Comparison of ENCODE assay signal across 10 cellular contexts in the genomic region with DNA sequence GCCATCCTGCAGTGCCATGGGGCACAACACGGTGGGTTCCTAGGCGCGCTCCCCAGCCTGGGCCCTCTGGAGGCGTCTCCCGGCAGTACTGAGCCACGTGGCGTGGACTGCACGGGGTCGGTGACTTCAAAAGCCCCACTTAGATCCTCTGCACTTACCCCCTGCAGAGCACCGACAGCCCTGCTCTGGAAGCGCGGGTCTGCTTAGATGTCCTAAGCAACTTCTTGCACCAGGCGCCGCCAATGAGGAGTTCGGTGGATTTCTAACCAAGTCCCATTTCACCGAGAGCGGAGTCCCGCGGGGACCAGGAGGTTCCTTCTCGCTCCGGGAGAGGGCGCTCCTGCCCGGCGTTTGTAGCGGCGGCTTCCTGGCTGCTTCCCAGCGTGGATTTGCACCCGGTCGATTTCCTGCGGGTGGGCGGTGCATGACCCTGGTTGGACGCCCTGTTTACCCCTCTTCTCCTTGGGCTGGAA. TPM values are rescaled to one million over a fixed set of nuclear protein-coding genes. Genes with fewer than 3 reads are reported as not detected.
DNase-seq lines count a peak whose midpoint lies in the region; ATAC-seq and TF ChIP-seq lines count a peak whose summit lies in the region.
"Had no signal": no experiment of that assay in that cellular context is flagged by ENCODE, and none has a peak within 500 bp of the region (broad histone marks: within the 10 kb centered on the region; RNA-seq: fewer than 3 reads in every experiment).

No MANE protein-coding gene starts in this region.

- no peak overlapping the region for H3K4me3 Mint-ChIP-seq in activated naive CD4-positive, alpha-beta T cell treated with anti-CD3 and anti-CD28 coated beads, Interleukin-2, amount 10 ng/mL, durations not matched to agents 7 days and 5 days
- peak overlapping the region; percentile 60 for H3K4me3 Mint-ChIP-seq in WTC11
- H3K4me3 Mint-ChIP-seq: dendritic cell treated with granulocyte-macrophage colony-stimulating factor and Interleukin-4, amounts not matched to agents 40 ng/mL and 50 ng/mL, for 4 days had no signal

- CTCF ChIA-PET in activated naive CD4-positive, alpha-beta T cell treated with anti-CD3 and anti-CD28 coated beads, Interleukin-2, amount 10 ng/mL, durations not matched to agents 7 days and 5 days (lab: Charles Lee): no interaction called here
- CTCF ChIA-PET in WTC11 (lab: Charles Lee): interaction anchor here (0.6 to 2.7 kb wide), 5 partner anchors 52 to 405 kb away, joined by 3 to 17 read pairs (median 3); no protein-coding TSS in a partner anchor

- no peaks in the 10 kb centered on the region for H3K36me3 ChIP-seq in subcutaneous abdominal adipose tissue (ENCODE audit: control insufficient read depth in 5 of 5, insufficient read depth in 5 of 5, low read length in 5 of 5)

- H3K27me3 Mint-ChIP-seq in activated naive CD4-positive, alpha-beta T cell treated with anti-CD3 and anti-CD28 coated beads, Interleukin-2, amount 10 ng/mL, durations not matched to agents 7 days and 5 days: no peaks in the 10 kb centered on the region
- H3K27me3 Mint-ChIP-seq in WTC11 (ENCODE audit: low read depth): peaks cover 39% of the 10 kb centered on the region

- peak; percentile 73 for TF ChIP-seq CTCF in WTC11 (IDR thresholded peaks at IDR 0.05)

- DNase-seq in activated naive CD4-positive, alpha-beta T cell treated with anti-CD3 and anti-CD28 coated beads, Interleukin-2, amount 10 ng/mL, durations not matched to agents 7 days and 5 days: peak; percentile 26
- DNase-seq in activated naive CD4-positive, alpha-beta T cell treated with anti-CD3 and anti-CD28 coated beads, Interleukin-2, amount 50 U/mL, for 16 hours: no peak
- DNase-seq in WTC11 (ENCODE audit: low spot score) (peak; percentile 87), iPS DF 4.7 (ENCODE audit: extremely low read depth, low spot score) (peak; percentile 38), NCI-H187 treated with DMSO at 0.1 percent for 48 hours (lab: John Stamatoyannopoulos, UW) (no peak), NCI-H2107 (lab: John Stamatoyannopoulos, UW) (no peak)
- DNase-seq: SW 1271 had no signal

- no peak overlapping the region for H3K27ac ChIP-seq in subcutaneous abdominal adipose tissue (ENCODE audit: low read depth, low read length)

- H3K4me3 ChIP-seq in subcutaneous abdominal adipose tissue (ENCODE audit: low read depth in 1 of 5, low read length in 5 of 5): peak overlapping the region in 4 of 5 donors; percentile 10 to 44 (median 16)

- peaks cover 0 to 8% (median 7%) of the 10 kb centered on the region in 5 donors for H3K4me1 ChIP-seq in subcutaneous abdominal adipose tissue (ENCODE audit: control insufficient read depth in 5 of 5, insufficient read depth in 5 of 5, low read length in 5 of 5)

- ATAC-seq in WTC11 (peak; percentile 94), GM19397 (IDR thresholded peaks at IDR 0.05; ENCODE audit: unreplicated experiment) (no peak)

- no peak overlapping the region for H3K9ac ChIP-seq in subcutaneous abdominal adipose tissue (ENCODE audit: low read length in 5 of 5)

- peaks cover 0 to 10% (median 3%) of the 10 kb centered on the region in 5 donors for H3K9me3 ChIP-seq in subcutaneous abdominal adipose tissue (ENCODE audit: control insufficient read depth in 5 of 5, low read length in 5 of 5)

- H3K27me3 ChIP-seq in subcutaneous abdominal adipose tissue (ENCODE audit: control insufficient read depth in 5 of 5, insufficient read depth in 4 of 5, low read length in 5 of 5): peaks cover 7 to 35% (median 20%) of the 10 kb centered on the region in 5 donors

- H3K27ac Mint-ChIP-seq in activated naive CD4-positive, alpha-beta T cell treated with anti-CD3 and anti-CD28 coated beads, Interleukin-2, amount 10 ng/mL, durations not matched to agents 7 days and 5 days: no peak overlapping the region
- no peak overlapping the region for H3K27ac Mint-ChIP-seq in WTC11
- H3K27ac Mint-ChIP-seq: dendritic cell treated with granulocyte-macrophage colony-stimulating factor and Interleukin-4, amounts not matched to agents 40 ng/mL and 50 ng/mL, for 4 days had no signal

- POLR2A ChIA-PET in WTC11 (lab: Charles Lee): no interaction called here

- H3K9me3 Mint-ChIP-seq in activated naive CD4-positive, alpha-beta T cell treated with anti-CD3 and anti-CD28 coated beads, Interleukin-2, amount 10 ng/mL, durations not matched to agents 7 days and 5 days: peaks cover 57% of the 10 kb centered on the region
- H3K9me3 Mint-ChIP-seq in WTC11: no peaks in the 10 kb centered on the region

- H3K4me1 Mint-ChIP-seq in activated naive CD4-positive, alpha-beta T cell treated with anti-CD3 and anti-CD28 coated beads, Interleukin-2, amount 10 ng/mL, durations not matched to agents 7 days and 5 days: no peaks in the 10 kb centered on the region
- H3K4me1 Mint-ChIP-seq in WTC11: peaks cover 11% of the 10 kb centered on the region

- H3K36me3 Mint-ChIP-seq in activated naive CD4-positive, alpha-beta T cell treated with anti-CD3 and anti-CD28 coated beads, Interleukin-2, amount 10 ng/mL, durations not matched to agents 7 days and 5 days: peaks cover 2% of the 10 kb centered on the region
- no peaks in the 10 kb centered on the region for H3K36me3 Mint-ChIP-seq in WTC11

TF ChIP-seq in WTC11, 78 proteins besides CTCF, POLR2A, EP300 and RAD21 (continues in another document):
- TF ChIP-seq ZNF396 (CRISPR knock-in tag; IDR thresholded peaks at IDR 0.05; ENCODE audit: borderline replicate concordance): no peak
- TF ChIP-seq ATF1 (CRISPR knock-in tag; IDR thresholded peaks at IDR 0.05): no peak
- TF ChIP-seq, protein P1, sequence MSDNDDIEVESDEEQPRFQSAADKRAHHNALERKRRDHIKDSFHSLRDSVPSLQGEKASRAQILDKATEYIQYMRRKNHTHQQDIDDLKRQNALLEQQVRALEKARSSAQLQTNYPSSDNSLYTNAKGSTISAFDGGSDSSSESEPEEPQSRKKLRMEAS (CRISPR knock-in tag; IDR thresholded peaks at IDR 0.05): peak; percentile 52
- no peak for TF ChIP-seq ZBTB21 (CRISPR knock-in tag; IDR thresholded peaks at IDR 0.05; ENCODE audit: borderline replicate concordance)
- TF ChIP-seq NFYB (CRISPR knock-in tag; conservative IDR thresholded peaks at IDR 0.05; ENCODE audit: low read depth): no peak
- TF ChIP-seq, protein P2, sequence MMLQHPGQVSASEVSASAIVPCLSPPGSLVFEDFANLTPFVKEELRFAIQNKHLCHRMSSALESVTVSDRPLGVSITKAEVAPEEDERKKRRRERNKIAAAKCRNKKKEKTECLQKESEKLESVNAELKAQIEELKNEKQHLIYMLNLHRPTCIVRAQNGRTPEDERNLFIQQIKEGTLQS (CRISPR knock-in tag; conservative IDR thresholded peaks at IDR 0.05): no peak
- no peak for TF ChIP-seq CREB1 (CRISPR knock-in tag; IDR thresholded peaks at IDR 0.05)
- TF ChIP-seq ELF4 (CRISPR knock-in tag; IDR thresholded peaks at IDR 0.05; ENCODE audit: low read depth): no peak
- TF ChIP-seq, protein P3, sequence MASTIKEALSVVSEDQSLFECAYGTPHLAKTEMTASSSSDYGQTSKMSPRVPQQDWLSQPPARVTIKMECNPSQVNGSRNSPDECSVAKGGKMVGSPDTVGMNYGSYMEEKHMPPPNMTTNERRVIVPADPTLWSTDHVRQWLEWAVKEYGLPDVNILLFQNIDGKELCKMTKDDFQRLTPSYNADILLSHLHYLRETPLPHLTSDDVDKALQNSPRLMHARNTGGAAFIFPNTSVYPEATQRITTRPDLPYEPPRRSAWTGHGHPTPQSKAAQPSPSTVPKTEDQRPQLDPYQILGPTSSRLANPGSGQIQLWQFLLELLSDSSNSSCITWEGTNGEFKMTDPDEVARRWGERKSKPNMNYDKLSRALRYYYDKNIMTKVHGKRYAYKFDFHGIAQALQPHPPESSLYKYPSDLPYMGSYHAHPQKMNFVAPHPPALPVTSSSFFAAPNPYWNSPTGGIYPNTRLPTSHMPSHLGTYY (CRISPR knock-in tag; IDR thresholded peaks at IDR 0.05): no peak
- TF ChIP-seq, protein P4, sequence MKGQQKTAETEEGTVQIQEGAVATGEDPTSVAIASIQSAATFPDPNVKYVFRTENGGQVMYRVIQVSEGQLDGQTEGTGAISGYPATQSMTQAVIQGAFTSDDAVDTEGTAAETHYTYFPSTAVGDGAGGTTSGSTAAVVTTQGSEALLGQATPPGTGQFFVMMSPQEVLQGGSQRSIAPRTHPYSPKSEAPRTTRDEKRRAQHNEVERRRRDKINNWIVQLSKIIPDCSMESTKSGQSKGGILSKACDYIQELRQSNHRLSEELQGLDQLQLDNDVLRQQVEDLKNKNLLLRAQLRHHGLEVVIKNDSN (CRISPR knock-in tag; IDR thresholded peaks at IDR 0.05): peak; percentile 44; the same call in 1 of the 2 replicates
- no peak for TF ChIP-seq MXD4 (CRISPR knock-in tag; IDR thresholded peaks at IDR 0.05; ENCODE audit: borderline replicate concordance)
- TF ChIP-seq, protein P5, sequence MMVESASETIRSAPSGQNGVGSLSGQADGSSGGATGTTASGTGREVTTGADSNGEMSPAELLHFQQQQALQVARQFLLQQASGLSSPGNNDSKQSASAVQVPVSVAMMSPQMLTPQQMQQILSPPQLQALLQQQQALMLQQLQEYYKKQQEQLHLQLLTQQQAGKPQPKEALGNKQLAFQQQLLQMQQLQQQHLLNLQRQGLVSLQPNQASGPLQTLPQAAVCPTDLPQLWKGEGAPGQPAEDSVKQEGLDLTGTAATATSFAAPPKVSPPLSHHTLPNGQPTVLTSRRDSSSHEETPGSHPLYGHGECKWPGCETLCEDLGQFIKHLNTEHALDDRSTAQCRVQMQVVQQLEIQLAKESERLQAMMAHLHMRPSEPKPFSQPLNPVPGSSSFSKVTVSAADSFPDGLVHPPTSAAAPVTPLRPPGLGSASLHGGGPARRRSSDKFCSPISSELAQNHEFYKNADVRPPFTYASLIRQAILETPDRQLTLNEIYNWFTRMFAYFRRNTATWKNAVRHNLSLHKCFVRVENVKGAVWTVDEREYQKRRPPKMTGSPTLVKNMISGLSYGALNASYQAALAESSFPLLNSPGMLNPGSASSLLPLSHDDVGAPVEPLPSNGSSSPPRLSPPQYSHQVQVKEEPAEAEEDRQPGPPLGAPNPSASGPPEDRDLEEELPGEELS (CRISPR knock-in tag; IDR thresholded peaks at IDR 0.05): no peak

RNA-seq across cellular contexts. Expression of a gene that starts 25.2 kb away (rescaled TPM):
- 16.0 to 18.5 TPM (median 16.3 TPM) in 3 replicates for total RNA-seq in WTC11 (2021)

RNA-seq across cellular contexts. Expression of a gene that starts 40.9 kb away (rescaled TPM):
- not detected in 3 replicates for total RNA-seq in WTC11 (2021)

RNA-seq across cellular contexts. Expression of a gene that starts 50.3 kb away (rescaled TPM):
- not detected in 3 replicates for total RNA-seq in WTC11 (2021)

RNA-seq across cellular contexts. Expression of a gene that starts 53.7 kb away (rescaled TPM):
- total RNA-seq in WTC11 (2021): 56.9 to 60.1 TPM (median 58.8 TPM) in 3 replicates

RNA-seq across cellular contexts. Expression of a gene that starts 57.1 kb away (rescaled TPM):
- 46.9 to 59.7 TPM (median 48.6 TPM) in 3 replicates for total RNA-seq in WTC11 (2021)

Comparison
In these comparisons a context has a peak if more than half of its experiments do, and no peak if none do; other contexts are left out.
1. DNase-seq: peak in activated naive CD4-positive, alpha-beta T cell treated with anti-CD3 and anti-CD28 coated beads, Interleukin-2, amount 10 ng/mL, durations not matched to agents 7 days and 5 days (single experiment), WTC11 (single experiment) and iPS DF 4.7 (single experiment); none in activated naive CD4-positive, alpha-beta T cell treated with anti-CD3 and anti-CD28 coated beads, Interleukin-2, amount 50 U/mL, for 16 hours (single experiment), NCI-H187 treated with DMSO at 0.1 percent for 48 hours (single experiment) and NCI-H2107 (single experiment).